Comparison of ENCODE assay signal across 13 cellular contexts in the genomic region with DNA sequence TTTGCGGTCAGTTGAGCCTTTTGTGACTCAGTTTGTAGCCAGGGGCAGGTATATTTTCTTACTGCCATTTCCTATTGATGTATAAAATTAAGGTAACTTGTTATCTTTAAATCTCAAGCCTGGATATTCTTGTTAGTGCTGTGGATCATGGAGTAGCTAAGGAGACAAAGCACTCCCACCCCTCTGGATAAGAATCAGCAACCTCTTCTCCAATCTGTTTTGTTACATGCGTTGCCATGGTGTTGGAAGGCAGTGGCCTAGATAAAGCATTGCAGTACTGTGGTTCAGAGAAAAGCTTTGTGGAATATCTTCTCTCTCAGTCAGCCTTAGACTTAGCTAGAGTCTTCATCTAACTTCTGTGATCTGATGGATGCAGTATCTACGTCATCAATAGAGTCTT.
A peak's percentile ranks its signal among the peaks of the same experiment; 100 is the strongest.
DNase-seq lines count a peak whose midpoint lies in the region; ATAC-seq and TF ChIP-seq lines count a peak whose summit lies in the region.
"Had no signal": no experiment of that assay in that cellular context is flagged by ENCODE, and none has a peak within 500 bp of the region (broad histone marks: within the 10 kb centered on the region; RNA-seq: fewer than 3 reads in every experiment).

No MANE protein-coding gene starts in this region.

- H3K36me3 ChIP-seq in HUES6 (ENCODE audit: control insufficient read depth, insufficient read depth, low read length) (no peaks in the 10 kb centered on the region), lower lobe of right lung (no peaks in the 10 kb centered on the region)

- H3K9me3 ChIP-seq in HUES6 (ENCODE audit: control insufficient read depth, insufficient read depth, low read depth, low read length) = no peaks in the 10 kb centered on the region
- H3K9me3 ChIP-seq in lower lobe of right lung = no peaks in the 10 kb centered on the region

- TF ChIP-seq CTCF in nephron (IDR thresholded peaks at IDR 0.05; ENCODE audit: unreplicated experiment in 3 of 3) = no peak
- TF ChIP-seq CTCF in lower lobe of right lung (IDR thresholded peaks at IDR 0.05) = no peak

- H3K27me3 ChIP-seq in HUES6 (ENCODE audit: control insufficient read depth, insufficient read depth, low read length) (no peaks in the 10 kb centered on the region), lower lobe of right lung (ENCODE audit: low read depth) (no peaks in the 10 kb centered on the region)

- H3K27ac ChIP-seq in HUES6 (ENCODE audit: low read depth, low read length) = peak overlapping the region; percentile 79
- H3K27ac ChIP-seq in cingulate gyrus (ENCODE audit: low read depth, low read length) = peak overlapping the region; percentile 13
- H3K27ac ChIP-seq in lower lobe of right lung = no peak overlapping the region
- H3K27ac ChIP-seq: SK-N-MC had no signal

- peaks cover 12% of the 10 kb centered on the region for H3K4me1 Mint-ChIP-seq in nephron
- H3K4me1 Mint-ChIP-seq: B cell had no signal

- ATAC-seq in GM21737 (IDR thresholded peaks at IDR 0.05; ENCODE audit: unreplicated experiment) (no peak), HG02610 (IDR thresholded peaks at IDR 0.05; ENCODE audit: unreplicated experiment) (no peak), lower lobe of right lung (no peak)

- peak; percentile 5 for DNase-seq in COR-L47 (lab: John Stamatoyannopoulos, UW)
- DNase-seq in CD1c-positive myeloid dendritic cell (ENCODE audit: extremely low spot score) = no peak
- no peak for DNase-seq in lower lobe of right lung
- DNase-seq: activated CD8-positive, alpha-beta memory T cell treated with anti-CD3 and anti-CD28 coated beads, Interleukin-2, amount 50 U/mL, for 4 hours; GOT3 had no signal

- no peaks in the 10 kb centered on the region for H3K9me3 Mint-ChIP-seq in nephron

- peaks cover 29% of the 10 kb centered on the region for H3K4me1 ChIP-seq in HUES6 (ENCODE audit: control insufficient read depth, insufficient read depth, low read length)
- no peaks in the 10 kb centered on the region for H3K4me1 ChIP-seq in lower lobe of right lung

- H3K4me3 Mint-ChIP-seq in nephron = no peak overlapping the region
- H3K4me3 Mint-ChIP-seq: activated naive CD8-positive, alpha-beta T cell; B cell had no signal

- intact Hi-C loops in lower lobe of right lung (cut with DNase I) = no loop called here

- no peak overlapping the region for H3K4me3 ChIP-seq in HUES6 (ENCODE audit: low read depth, low read length)
- no peak overlapping the region for H3K4me3 ChIP-seq in lower lobe of right lung
- H3K4me3 ChIP-seq: SK-N-MC had no signal

- H3K36me3 Mint-ChIP-seq in nephron (ENCODE audit: low read depth) = no peaks in the 10 kb centered on the region
- H3K36me3 Mint-ChIP-seq: activated naive CD8-positive, alpha-beta T cell had no signal

- no peak overlapping the region for H3K9ac ChIP-seq in HUES6 (ENCODE audit: low read length)

- H3K27ac Mint-ChIP-seq in nephron = peak overlapping the region in 2 of 3 experiments; percentile 9 to 74
- H3K27ac Mint-ChIP-seq: activated naive CD8-positive, alpha-beta T cell; B cell had no signal

- no peaks in the 10 kb centered on the region for H3K27me3 Mint-ChIP-seq in nephron (ENCODE audit: low read depth)
- H3K27me3 Mint-ChIP-seq: activated naive CD8-positive, alpha-beta T cell; B cell had no signal
